1 cellular context compared by ENCODE assay signal in the genomic region with DNA sequence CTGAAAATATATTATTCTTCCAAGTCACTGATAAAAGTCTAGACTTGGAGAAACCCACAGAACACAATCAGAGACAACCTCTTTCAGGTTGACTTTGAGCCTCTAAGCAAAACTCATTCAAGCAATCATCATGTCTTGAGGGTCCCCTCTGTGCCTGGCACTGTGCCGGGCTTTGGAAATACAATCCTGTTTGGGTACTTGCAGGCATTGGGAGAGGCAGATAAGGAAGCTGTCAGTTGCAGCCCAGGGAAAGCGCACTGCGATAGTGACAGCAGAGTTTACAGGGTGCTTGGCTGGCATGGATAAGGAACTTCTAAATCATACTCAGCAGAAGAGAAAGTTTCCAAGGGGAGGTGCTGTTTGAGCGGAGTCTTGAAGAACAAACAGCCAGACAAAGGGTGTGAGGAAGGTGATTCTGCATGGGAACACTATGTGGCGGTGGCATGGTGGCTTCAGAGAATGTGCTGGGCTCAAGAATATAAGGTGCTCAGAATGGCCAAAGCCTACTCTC.
TF ChIP-seq lines count a peak whose summit lies in the region.

No MANE protein-coding gene starts in this region.

TF ChIP-seq in K562, 482 proteins besides CTCF, POLR2A, EP300 and RAD21 (continued from another document):
- TF ChIP-seq SOX6 (IDR thresholded peaks at IDR 0.05) (peak; percentile 83), GATA2 (CRISPR knock-in tag; IDR thresholded peaks at IDR 0.05) (peak; percentile 86), MAFK (IDR thresholded peaks at IDR 0.05; ENCODE audit: low read length) (0 out of 2 replicates have a peak, but pooled peaks have one; percentile 26), ZKSCAN3 (CRISPR knock-in tag; IDR thresholded peaks at IDR 0.05) (no peak), CUX1 (CRISPR knock-in tag; IDR thresholded peaks at IDR 0.05) (0 out of 2 replicates have a peak, but pooled peaks have one; percentile 25), SMAD1 (IDR thresholded peaks at IDR 0.05; ENCODE audit: low read depth, low read length, partially characterized antibody) (peak; percentile 28), ETS1 (conservative IDR thresholded peaks at IDR 0.05; ENCODE audit: control insufficient read depth, low read depth, low read length) (peak; percentile 56; the same call in 1 of the 2 replicates), JUN (IDR thresholded peaks at IDR 0.05; ENCODE audit: borderline replicate concordance, low read depth, low read length) (0 out of 2 replicates have a peak, but pooled peaks have one; percentile 32), JUN (CRISPR knock-in tag; IDR thresholded peaks at IDR 0.05; ENCODE audit: borderline replicate concordance) (no peak), HMGN3 (IDR thresholded peaks at IDR 0.05; ENCODE audit: borderline replicate concordance, extremely low read depth, insufficient read length, low read depth, low read length) (no peak), ARID1B (IDR thresholded peaks at IDR 0.05) (peak; percentile 95), SMARCA4 (IDR thresholded peaks at IDR 0.05) (peak; percentile 84), ZNF354B (CRISPR knock-in tag; IDR thresholded peaks at IDR 0.05) (no peak), TBL1XR1 (IDR thresholded peaks at IDR 0.05; ENCODE audit: low read length in 2 of 2) (peak in 1 of 2 experiments; percentile 81; a peak in 2 of 4 replicates), KLF16 (IDR thresholded peaks at IDR 0.05) (peak; percentile 93), ZNF41 (CRISPR knock-in tag; conservative IDR thresholded peaks at IDR 0.05) (no peak), FOXM1 (IDR thresholded peaks at IDR 0.05; ENCODE audit: low read depth) (peak; percentile 84; the same call in 1 of the 2 replicates), FOXM1 (CRISPR knock-in tag; IDR thresholded peaks at IDR 0.05; ENCODE audit: low read depth) (no peak), ASH1L (IDR thresholded peaks at IDR 0.05; ENCODE audit: borderline replicate concordance, low read depth, partially characterized antibody) (no peak), SAP30 (IDR thresholded peaks at IDR 0.05; ENCODE audit: borderline replicate concordance, insufficient read depth, low read depth, low read length, poor library complexity, severe bottlenecking) (no peak), L3MBTL2 (IDR thresholded peaks at IDR 0.05) (peak; percentile 58), DNMT1 (IDR thresholded peaks at IDR 0.05) (no peak), PML (IDR thresholded peaks at IDR 0.05; ENCODE audit: low read length) (peak; percentile 91), ZNF584 (CRISPR knock-in tag; IDR thresholded peaks at IDR 0.05; ENCODE audit: low read depth) (no peak), ADNP (tag; IDR thresholded peaks at IDR 0.05) (peak; percentile 61), HDAC3 (IDR thresholded peaks at IDR 0.05; ENCODE audit: borderline replicate concordance, partially characterized antibody) (peak; percentile 75)
- TF ChIP-seq, protein P1, sequence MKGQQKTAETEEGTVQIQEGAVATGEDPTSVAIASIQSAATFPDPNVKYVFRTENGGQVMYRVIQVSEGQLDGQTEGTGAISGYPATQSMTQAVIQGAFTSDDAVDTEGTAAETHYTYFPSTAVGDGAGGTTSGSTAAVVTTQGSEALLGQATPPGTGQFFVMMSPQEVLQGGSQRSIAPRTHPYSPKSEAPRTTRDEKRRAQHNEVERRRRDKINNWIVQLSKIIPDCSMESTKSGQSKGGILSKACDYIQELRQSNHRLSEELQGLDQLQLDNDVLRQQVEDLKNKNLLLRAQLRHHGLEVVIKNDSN (CRISPR knock-in tag; IDR thresholded peaks at IDR 0.05), result no peak
- TF ChIP-seq, protein P2, sequence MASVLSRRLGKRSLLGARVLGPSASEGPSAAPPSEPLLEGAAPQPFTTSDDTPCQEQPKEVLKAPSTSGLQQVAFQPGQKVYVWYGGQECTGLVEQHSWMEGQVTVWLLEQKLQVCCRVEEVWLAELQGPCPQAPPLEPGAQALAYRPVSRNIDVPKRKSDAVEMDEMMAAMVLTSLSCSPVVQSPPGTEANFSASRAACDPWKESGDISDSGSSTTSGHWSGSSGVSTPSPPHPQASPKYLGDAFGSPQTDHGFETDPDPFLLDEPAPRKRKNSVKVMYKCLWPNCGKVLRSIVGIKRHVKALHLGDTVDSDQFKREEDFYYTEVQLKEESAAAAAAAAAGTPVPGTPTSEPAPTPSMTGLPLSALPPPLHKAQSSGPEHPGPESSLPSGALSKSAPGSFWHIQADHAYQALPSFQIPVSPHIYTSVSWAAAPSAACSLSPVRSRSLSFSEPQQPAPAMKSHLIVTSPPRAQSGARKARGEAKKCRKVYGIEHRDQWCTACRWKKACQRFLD (CRISPR knock-in tag; IDR thresholded peaks at IDR 0.05), result peak; percentile 69; the same call in 1 of the 2 replicates
- TF ChIP-seq, protein P3, sequence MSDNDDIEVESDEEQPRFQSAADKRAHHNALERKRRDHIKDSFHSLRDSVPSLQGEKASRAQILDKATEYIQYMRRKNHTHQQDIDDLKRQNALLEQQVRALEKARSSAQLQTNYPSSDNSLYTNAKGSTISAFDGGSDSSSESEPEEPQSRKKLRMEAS (CRISPR knock-in tag; IDR thresholded peaks at IDR 0.05), result no peak
